In the genomic region with DNA sequence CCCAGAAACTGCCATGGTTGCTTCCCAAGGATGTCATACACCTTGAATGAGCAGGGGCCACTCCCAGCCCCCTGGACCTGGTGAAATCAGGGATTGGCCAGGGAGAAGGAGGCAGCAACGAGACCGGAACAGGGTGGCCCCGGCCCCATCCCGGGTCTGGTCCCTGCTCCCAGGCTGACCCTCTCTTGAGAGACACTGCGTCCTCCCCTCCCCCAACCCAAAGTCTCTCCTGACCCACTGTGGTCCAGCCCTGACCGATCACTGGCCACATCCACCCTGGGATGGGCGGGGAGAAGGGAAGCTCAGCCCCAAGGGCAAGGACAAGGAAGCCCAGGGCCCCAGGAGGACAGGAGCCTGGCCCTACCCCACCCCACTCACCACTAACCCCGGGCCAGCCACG, we compare ENCODE assay signal across 1 cellular context.
TF ChIP-seq lines count a peak whose summit lies in the region.

No MANE protein-coding gene starts in this region.

TF ChIP-seq in IMR-90, 13 proteins besides CTCF, POLR2A, EP300 and RAD21:
- TF ChIP-seq MAFK (IDR thresholded peaks at IDR 0.05; ENCODE audit: low read depth, low read length): no peak
- TF ChIP-seq CEBPB (IDR thresholded peaks at IDR 0.05; ENCODE audit: low read depth, low read length): no peak
- no peak for TF ChIP-seq SMC3 (IDR thresholded peaks at IDR 0.05; ENCODE audit: low read depth, low read length)
- no peak for TF ChIP-seq ELK1 (IDR thresholded peaks at IDR 0.05; ENCODE audit: borderline replicate concordance, low read depth, low read length)
- TF ChIP-seq, protein P1, sequence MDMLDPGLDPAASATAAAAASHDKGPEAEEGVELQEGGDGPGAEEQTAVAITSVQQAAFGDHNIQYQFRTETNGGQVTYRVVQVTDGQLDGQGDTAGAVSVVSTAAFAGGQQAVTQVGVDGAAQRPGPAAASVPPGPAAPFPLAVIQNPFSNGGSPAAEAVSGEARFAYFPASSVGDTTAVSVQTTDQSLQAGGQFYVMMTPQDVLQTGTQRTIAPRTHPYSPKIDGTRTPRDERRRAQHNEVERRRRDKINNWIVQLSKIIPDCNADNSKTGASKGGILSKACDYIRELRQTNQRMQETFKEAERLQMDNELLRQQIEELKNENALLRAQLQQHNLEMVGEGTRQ (IDR thresholded peaks at IDR 0.05; ENCODE audit: low read depth, low read length): no peak
